ENCODE assay signal across 1 cellular context in genomic region chr6:2970034-2970685, GRCh38.
TF ChIP-seq lines count a peak whose summit lies in the region.

No MANE protein-coding gene starts in this region.

TF ChIP-seq in K562, 482 proteins besides CTCF, POLR2A, EP300 and RAD21 (continued from another document and continues in another):
- TF ChIP-seq, protein P1, sequence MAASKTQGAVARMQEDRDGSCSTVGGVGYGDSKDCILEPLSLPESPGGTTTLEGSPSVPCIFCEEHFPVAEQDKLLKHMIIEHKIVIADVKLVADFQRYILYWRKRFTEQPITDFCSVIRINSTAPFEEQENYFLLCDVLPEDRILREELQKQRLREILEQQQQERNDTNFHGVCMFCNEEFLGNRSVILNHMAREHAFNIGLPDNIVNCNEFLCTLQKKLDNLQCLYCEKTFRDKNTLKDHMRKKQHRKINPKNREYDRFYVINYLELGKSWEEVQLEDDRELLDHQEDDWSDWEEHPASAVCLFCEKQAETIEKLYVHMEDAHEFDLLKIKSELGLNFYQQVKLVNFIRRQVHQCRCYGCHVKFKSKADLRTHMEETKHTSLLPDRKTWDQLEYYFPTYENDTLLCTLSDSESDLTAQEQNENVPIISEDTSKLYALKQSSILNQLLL (CRISPR knock-in tag; IDR thresholded peaks at IDR 0.05; ENCODE audit: borderline replicate concordance): no peak
- TF ChIP-seq, protein P2, sequence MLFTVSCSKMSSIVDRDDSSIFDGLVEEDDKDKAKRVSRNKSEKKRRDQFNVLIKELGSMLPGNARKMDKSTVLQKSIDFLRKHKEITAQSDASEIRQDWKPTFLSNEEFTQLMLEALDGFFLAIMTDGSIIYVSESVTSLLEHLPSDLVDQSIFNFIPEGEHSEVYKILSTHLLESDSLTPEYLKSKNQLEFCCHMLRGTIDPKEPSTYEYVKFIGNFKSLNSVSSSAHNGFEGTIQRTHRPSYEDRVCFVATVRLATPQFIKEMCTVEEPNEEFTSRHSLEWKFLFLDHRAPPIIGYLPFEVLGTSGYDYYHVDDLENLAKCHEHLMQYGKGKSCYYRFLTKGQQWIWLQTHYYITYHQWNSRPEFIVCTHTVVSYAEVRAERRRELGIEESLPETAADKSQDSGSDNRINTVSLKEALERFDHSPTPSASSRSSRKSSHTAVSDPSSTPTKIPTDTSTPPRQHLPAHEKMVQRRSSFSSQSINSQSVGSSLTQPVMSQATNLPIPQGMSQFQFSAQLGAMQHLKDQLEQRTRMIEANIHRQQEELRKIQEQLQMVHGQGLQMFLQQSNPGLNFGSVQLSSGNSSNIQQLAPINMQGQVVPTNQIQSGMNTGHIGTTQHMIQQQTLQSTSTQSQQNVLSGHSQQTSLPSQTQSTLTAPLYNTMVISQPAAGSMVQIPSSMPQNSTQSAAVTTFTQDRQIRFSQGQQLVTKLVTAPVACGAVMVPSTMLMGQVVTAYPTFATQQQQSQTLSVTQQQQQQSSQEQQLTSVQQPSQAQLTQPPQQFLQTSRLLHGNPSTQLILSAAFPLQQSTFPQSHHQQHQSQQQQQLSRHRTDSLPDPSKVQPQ (CRISPR knock-in tag; IDR thresholded peaks at IDR 0.05; ENCODE audit: borderline replicate concordance): no peak
- TF ChIP-seq DLX4 (CRISPR knock-in tag; IDR thresholded peaks at IDR 0.05): no peak
- TF ChIP-seq XRCC4 (IDR thresholded peaks at IDR 0.05; ENCODE audit: extremely low read depth, insufficient read depth, insufficient read length): no peak
- TF ChIP-seq, protein P3, sequence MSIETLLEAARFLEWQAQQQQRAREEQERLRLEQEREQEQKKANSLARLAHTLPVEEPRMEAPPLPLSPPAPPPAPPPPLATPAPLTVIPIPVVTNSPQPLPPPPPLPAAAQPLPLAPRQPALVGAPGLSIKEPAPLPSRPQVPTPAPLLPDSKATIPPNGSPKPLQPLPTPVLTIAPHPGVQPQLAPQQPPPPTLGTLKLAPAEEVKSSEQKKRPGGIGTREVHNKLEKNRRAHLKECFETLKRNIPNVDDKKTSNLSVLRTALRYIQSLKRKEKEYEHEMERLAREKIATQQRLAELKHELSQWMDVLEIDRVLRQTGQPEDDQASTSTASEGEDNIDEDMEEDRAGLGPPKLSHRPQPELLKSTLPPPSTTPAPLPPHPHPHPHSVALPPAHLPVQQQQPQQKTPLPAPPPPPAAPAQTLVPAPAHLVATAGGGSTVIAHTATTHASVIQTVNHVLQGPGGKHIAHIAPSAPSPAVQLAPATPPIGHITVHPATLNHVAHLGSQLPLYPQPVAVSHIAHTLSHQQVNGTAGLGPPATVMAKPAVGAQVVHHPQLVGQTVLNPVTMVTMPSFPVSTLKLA (conservative IDR thresholded peaks at IDR 0.05): 0 out of 4 replicates have a peak, but pooled peaks of 1 of the 2 experiments have one; percentile 18
- no peak for TF ChIP-seq DACH1 (IDR thresholded peaks at IDR 0.05; ENCODE audit: partially characterized antibody)
- TF ChIP-seq ZNF655 (CRISPR knock-in tag; IDR thresholded peaks at IDR 0.05): no peak
- TF ChIP-seq RCOR1 (IDR thresholded peaks at IDR 0.05; ENCODE audit: borderline replicate concordance in 1 of 2, low read depth in 2 of 2, low read length in 2 of 2): peak in 1 of 2 experiments; percentile 85; a peak in 3 of 4 replicates
- TF ChIP-seq, protein P4, sequence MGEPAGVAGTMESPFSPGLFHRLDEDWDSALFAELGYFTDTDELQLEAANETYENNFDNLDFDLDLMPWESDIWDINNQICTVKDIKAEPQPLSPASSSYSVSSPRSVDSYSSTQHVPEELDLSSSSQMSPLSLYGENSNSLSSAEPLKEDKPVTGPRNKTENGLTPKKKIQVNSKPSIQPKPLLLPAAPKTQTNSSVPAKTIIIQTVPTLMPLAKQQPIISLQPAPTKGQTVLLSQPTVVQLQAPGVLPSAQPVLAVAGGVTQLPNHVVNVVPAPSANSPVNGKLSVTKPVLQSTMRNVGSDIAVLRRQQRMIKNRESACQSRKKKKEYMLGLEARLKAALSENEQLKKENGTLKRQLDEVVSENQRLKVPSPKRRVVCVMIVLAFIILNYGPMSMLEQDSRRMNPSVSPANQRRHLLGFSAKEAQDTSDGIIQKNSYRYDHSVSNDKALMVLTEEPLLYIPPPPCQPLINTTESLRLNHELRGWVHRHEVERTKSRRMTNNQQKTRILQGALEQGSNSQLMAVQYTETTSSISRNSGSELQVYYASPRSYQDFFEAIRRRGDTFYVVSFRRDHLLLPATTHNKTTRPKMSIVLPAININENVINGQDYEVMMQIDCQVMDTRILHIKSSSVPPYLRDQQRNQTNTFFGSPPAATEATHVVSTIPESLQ (CRISPR knock-in tag; IDR thresholded peaks at IDR 0.05): 0 out of 2 replicates have a peak, but pooled peaks have one; percentile 34
- no peak for TF ChIP-seq HMG20A (CRISPR knock-in tag; conservative IDR thresholded peaks at IDR 0.05)
- TF ChIP-seq ZNF639 (CRISPR knock-in tag; conservative IDR thresholded peaks at IDR 0.05 in 1 of 2, IDR thresholded peaks at IDR 0.05 in 1 of 2): no peak
- TF ChIP-seq, protein P5, sequence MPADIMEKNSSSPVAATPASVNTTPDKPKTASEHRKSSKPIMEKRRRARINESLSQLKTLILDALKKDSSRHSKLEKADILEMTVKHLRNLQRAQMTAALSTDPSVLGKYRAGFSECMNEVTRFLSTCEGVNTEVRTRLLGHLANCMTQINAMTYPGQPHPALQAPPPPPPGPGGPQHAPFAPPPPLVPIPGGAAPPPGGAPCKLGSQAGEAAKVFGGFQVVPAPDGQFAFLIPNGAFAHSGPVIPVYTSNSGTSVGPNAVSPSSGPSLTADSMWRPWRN (IDR thresholded peaks at IDR 0.05; ENCODE audit: low read depth): no peak
- no peak for TF ChIP-seq ZNF274 (IDR thresholded peaks at IDR 0.05; ENCODE audit: borderline replicate concordance, low read depth, low read length)
- 0 out of 4 replicates have a peak, but pooled peaks of 1 of the 2 experiments have one; percentile 5 for TF ChIP-seq SIN3A (IDR thresholded peaks at IDR 0.05; ENCODE audit: borderline replicate concordance in 2 of 2, control insufficient read depth in 1 of 2, low read depth in 2 of 2, low read length in 2 of 2)
- TF ChIP-seq MBD2 (IDR thresholded peaks at IDR 0.05; ENCODE audit: borderline replicate concordance, low read depth): no peak
- no peak for TF ChIP-seq NONO (IDR thresholded peaks at IDR 0.05; ENCODE audit: low read depth in 2 of 2, low read length in 1 of 2)
- TF ChIP-seq ZFP30 (CRISPR knock-in tag; IDR thresholded peaks at IDR 0.05; ENCODE audit: borderline replicate concordance): no peak
- no peak for TF ChIP-seq ZNF57 (CRISPR knock-in tag; IDR thresholded peaks at IDR 0.05)
- TF ChIP-seq CTBP1 (IDR thresholded peaks at IDR 0.05; ENCODE audit: borderline replicate concordance): peak; percentile 85
- TF ChIP-seq, protein P6, sequence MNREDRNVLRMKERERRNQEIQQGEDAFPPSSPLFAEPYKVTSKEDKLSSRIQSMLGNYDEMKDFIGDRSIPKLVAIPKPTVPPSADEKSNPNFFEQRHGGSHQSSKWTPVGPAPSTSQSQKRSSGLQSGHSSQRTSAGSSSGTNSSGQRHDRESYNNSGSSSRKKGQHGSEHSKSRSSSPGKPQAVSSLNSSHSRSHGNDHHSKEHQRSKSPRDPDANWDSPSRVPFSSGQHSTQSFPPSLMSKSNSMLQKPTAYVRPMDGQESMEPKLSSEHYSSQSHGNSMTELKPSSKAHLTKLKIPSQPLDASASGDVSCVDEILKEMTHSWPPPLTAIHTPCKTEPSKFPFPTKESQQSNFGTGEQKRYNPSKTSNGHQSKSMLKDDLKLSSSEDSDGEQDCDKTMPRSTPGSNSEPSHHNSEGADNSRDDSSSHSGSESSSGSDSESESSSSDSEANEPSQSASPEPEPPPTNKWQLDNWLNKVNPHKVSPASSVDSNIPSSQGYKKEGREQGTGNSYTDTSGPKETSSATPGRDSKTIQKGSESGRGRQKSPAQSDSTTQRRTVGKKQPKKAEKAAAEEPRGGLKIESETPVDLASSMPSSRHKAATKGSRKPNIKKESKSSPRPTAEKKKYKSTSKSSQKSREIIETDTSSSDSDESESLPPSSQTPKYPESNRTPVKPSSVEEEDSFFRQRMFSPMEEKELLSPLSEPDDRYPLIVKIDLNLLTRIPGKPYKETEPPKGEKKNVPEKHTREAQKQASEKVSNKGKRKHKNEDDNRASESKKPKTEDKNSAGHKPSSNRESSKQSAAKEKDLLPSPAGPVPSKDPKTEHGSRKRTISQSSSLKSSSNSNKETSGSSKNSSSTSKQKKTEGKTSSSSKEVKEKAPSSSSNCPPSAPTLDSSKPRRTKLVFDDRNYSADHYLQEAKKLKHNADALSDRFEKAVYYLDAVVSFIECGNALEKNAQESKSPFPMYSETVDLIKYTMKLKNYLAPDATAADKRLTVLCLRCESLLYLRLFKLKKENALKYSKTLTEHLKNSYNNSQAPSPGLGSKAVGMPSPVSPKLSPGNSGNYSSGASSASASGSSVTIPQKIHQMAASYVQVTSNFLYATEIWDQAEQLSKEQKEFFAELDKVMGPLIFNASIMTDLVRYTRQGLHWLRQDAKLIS (CRISPR knock-in tag; IDR thresholded peaks at IDR 0.05): no peak
- TF ChIP-seq RUNX1 (IDR thresholded peaks at IDR 0.05; ENCODE audit: low read depth): no peak
- no peak for TF ChIP-seq DDX20 (tag; IDR thresholded peaks at IDR 0.05; ENCODE audit: low read depth)
- TF ChIP-seq MTA3 (IDR thresholded peaks at IDR 0.05; ENCODE audit: borderline replicate concordance): no peak
- no peak for TF ChIP-seq PATZ1 (CRISPR knock-in tag; IDR thresholded peaks at IDR 0.05; ENCODE audit: borderline replicate concordance)
- no peak for TF ChIP-seq MTF1 (CRISPR knock-in tag; IDR thresholded peaks at IDR 0.05; ENCODE audit: borderline replicate concordance)
- no peak for TF ChIP-seq ZC3H8 (IDR thresholded peaks at IDR 0.05)
- no peak for TF ChIP-seq TCF7L2 (IDR thresholded peaks at IDR 0.05; ENCODE audit: low read depth, low read length)
- no peak for TF ChIP-seq NR2C1 (IDR thresholded peaks at IDR 0.05)
- TF ChIP-seq NR2C1 (tag; IDR thresholded peaks at IDR 0.05): peak; percentile 9; the same call in 1 of the 2 replicates
- TF ChIP-seq TAL1 (IDR thresholded peaks at IDR 0.05): peak; percentile 56; the same call in 1 of the 2 replicates
- no peak for TF ChIP-seq RBM22 (IDR thresholded peaks at IDR 0.05; ENCODE audit: low read depth, low read length, poor library complexity, severe bottlenecking)
- TF ChIP-seq RHOXF2B (CRISPR knock-in tag; conservative IDR thresholded peaks at IDR 0.05): no peak
- peak; percentile 24; the same call in 1 of the 2 replicates for TF ChIP-seq BCOR (IDR thresholded peaks at IDR 0.05)
- no peak for TF ChIP-seq RFX1 (IDR thresholded peaks at IDR 0.05)
- TF ChIP-seq ZFX (CRISPR knock-in tag; IDR thresholded peaks at IDR 0.05): no peak
- TF ChIP-seq, protein P7, sequence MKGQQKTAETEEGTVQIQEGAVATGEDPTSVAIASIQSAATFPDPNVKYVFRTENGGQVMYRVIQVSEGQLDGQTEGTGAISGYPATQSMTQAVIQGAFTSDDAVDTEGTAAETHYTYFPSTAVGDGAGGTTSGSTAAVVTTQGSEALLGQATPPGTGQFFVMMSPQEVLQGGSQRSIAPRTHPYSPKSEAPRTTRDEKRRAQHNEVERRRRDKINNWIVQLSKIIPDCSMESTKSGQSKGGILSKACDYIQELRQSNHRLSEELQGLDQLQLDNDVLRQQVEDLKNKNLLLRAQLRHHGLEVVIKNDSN (CRISPR knock-in tag; IDR thresholded peaks at IDR 0.05): no peak
- no peak for TF ChIP-seq SRF (CRISPR knock-in tag; IDR thresholded peaks at IDR 0.05)
- TF ChIP-seq HDAC8 (tag; IDR thresholded peaks at IDR 0.05): no peak
- TF ChIP-seq ZNF436 (CRISPR knock-in tag; IDR thresholded peaks at IDR 0.05): no peak
- no peak for TF ChIP-seq CBFB (CRISPR knock-in tag; IDR thresholded peaks at IDR 0.05)
- TF ChIP-seq MYNN (IDR thresholded peaks at IDR 0.05): peak; percentile 90
- TF ChIP-seq MYNN (CRISPR knock-in tag; IDR thresholded peaks at IDR 0.05): no peak
- TF ChIP-seq ZNF589 (CRISPR knock-in tag; IDR thresholded peaks at IDR 0.05; ENCODE audit: low read depth): no peak
- no peak for TF ChIP-seq SMAD4 (CRISPR knock-in tag; conservative IDR thresholded peaks at IDR 0.05)
- TF ChIP-seq NRF1 (conservative IDR thresholded peaks at IDR 0.05 in 1 of 2, IDR thresholded peaks at IDR 0.05 in 1 of 2): no peak
- no peak for TF ChIP-seq HNRNPH1 (optimal IDR thresholded peaks at IDR 0.05; ENCODE audit: low read depth, low read length)
